ENCODE assay signal across 12 cellular contexts in the genomic region with DNA sequence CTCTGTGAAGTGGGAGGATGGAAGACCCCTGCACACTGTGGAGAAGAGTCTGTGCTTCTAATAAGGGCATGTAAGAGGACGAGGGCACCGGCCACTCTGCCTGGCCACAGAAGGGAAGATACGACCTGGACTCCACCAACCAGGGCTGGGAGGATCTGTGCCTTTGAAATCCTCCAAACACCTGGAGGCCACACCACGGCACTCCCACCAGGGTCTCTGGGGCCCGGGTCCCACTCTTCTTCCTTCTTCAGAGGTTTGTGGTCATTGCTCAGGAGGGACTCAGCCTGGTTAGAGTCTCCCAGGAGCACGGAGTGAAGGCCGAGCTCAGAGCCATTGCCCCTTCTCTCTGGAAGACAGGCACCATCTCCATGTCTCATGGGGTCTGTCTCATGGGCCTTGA.
"Had no signal": no experiment of that assay in that cellular context is flagged by ENCODE, and none has a peak within 500 bp of the region (broad histone marks: within the 10 kb centered on the region; RNA-seq: fewer than 3 reads in every experiment).

No MANE protein-coding gene starts in this region.

- DNase-seq: activated CD4-positive, alpha-beta T cell treated with anti-CD3 and anti-CD28 coated beads, Interleukin-2, amount 10 ng/mL, durations not matched to agents 7 days and 5 days; activated CD4-positive, CD25-positive, alpha-beta regulatory T cell; activated CD8-positive, alpha-beta memory T cell treated with anti-CD3 and anti-CD28 coated beads for 24 hours; activated naive CD4-positive, alpha-beta T cell treated with anti-CD3 and anti-CD28 coated beads for 36 hours; cortex of kidney; effector memory CD8-positive, alpha-beta T cell; erythroblast; mammary epithelial cell; uterus had no signal

- FAIRE-seq: pancreas had no signal

- H3K36me3 ChIP-seq: uterus had no signal

- ATAC-seq: effector memory CD8-positive, alpha-beta T cell; natural killer cell treated with Interleukin-12 subunit alpha and Interleukin-12 subunit beta and Interleukin-15 and Interleukin-18, amount 100 ng/mL, for 72 hours; pancreas had no signal

- H3K27me3 ChIP-seq: pancreas, uterus had no signal

- H3K9me3 ChIP-seq: pancreas, uterus had no signal

- H3K4me3 ChIP-seq: pancreas, skin epidermis, uterus had no signal

- H3K4me1 ChIP-seq: uterus had no signal
